Comparison of ENCODE assay signal across 33 cellular contexts in genomic region chr15:82995076-82995475, GRCh38.
"Had no signal": no experiment of that assay in that cellular context is flagged by ENCODE, and none has a peak within 500 bp of the region (broad histone marks: within the 10 kb centered on the region; RNA-seq: fewer than 3 reads in every experiment).

No MANE protein-coding gene starts in this region.

- H3K27me3 ChIP-seq: neural progenitor cell, neutrophil, pancreas, suprapubic skin, tibial artery, upper lobe of right lung had no signal

- FAIRE-seq: keratinocyte, pancreas, urothelium cell line had no signal

- H2AFZ ChIP-seq: neural progenitor cell had no signal

- H3K36me3 ChIP-seq: neural progenitor cell, prostate gland, thoracic aorta had no signal

- H3K4me3 ChIP-seq: left ventricle myocardium inferior, lung, neural progenitor cell, pancreas, prostate gland, skin epidermis, suprapubic skin, thoracic aorta, tibial artery, upper lobe of right lung had no signal

- H3K4me2 ChIP-seq: neural progenitor cell had no signal

- H3K4me1 ChIP-seq: neural progenitor cell had no signal

- ATAC-seq: left colon; natural killer cell; pancreas; right cardiac atrium; sciatic nerve; stimulated activated effector memory CD8-positive, alpha-beta T cell treated with anti-CD3 and anti-CD28 coated beads, Interleukin-12 subunit alpha, Interleukin-12 subunit beta, amount 100 ng/mL, for 72 hours; upper lobe of right lung had no signal

- H3K9me3 ChIP-seq: left ventricle myocardium inferior, neutrophil, pancreas, prostate gland, suprapubic skin, thoracic aorta, tibial artery, upper lobe of right lung had no signal

- H3K36me3 Mint-ChIP-seq: natural killer cell had no signal

- H3K27ac ChIP-seq: left ventricle myocardium inferior, neural progenitor cell, neutrophil, pancreas, prostate gland, skin epidermis, suprapubic skin, thoracic aorta, tibial artery, upper lobe of right lung had no signal

- H3K9me3 Mint-ChIP-seq: mesothelial cell of epicardium; naive B cell; natural killer cell; stimulated activated effector memory CD8-positive, alpha-beta T cell treated with anti-CD3 and anti-CD28 coated beads, Interleukin-12 subunit alpha, Interleukin-12 subunit beta, amount 100 ng/mL, for 72 hours; stimulated activated naive CD8-positive, alpha-beta T cell treated with anti-CD3 and anti-CD28 coated beads, Interleukin-15, Interleukin-2, amounts not matched to agents 100 ng/mL and 50 ng/mL, for 24 hours had no signal

- H3K27me3 Mint-ChIP-seq: naive B cell; stimulated activated naive CD8-positive, alpha-beta T cell treated with anti-CD3 and anti-CD28 coated beads, Interleukin-15, Interleukin-2, amounts not matched to agents 100 ng/mL and 50 ng/mL, for 24 hours had no signal

- H3K27ac Mint-ChIP-seq: mesothelial cell of epicardium; natural killer cell; nephron progenitor cell; stimulated activated effector memory CD8-positive, alpha-beta T cell treated with anti-CD3 and anti-CD28 coated beads, Interleukin-12 subunit alpha, Interleukin-12 subunit beta, amount 100 ng/mL, for 72 hours had no signal

- H3K4me1 Mint-ChIP-seq: nephron progenitor cell had no signal

- DNase-seq: hippocampal formation; left colon; left ventricle myocardium inferior; mesendoderm; naive B cell; natural killer cell; nephron progenitor cell; occipital lobe; pancreas; posterior cingulate gyrus; retina; right cardiac atrium; stimulated activated CD4-positive, alpha-beta T cell treated with anti-CD3 and anti-CD28 coated beads, Interleukin-12 subunit alpha, Interleukin-12 subunit beta, amount 100 ng/mL, for 4 hours; stimulated activated CD4-positive, alpha-beta T cell treated with anti-CD3 and anti-CD28 coated beads, Interleukin-15, amount 100 ng/mL, for 24 hours; stimulated activated CD4-positive, alpha-beta T cell treated with anti-CD3 and anti-CD28 coated beads, Interleukin-2, amount 100 ng/mL, for 24 hours; stimulated activated CD4-positive, alpha-beta T cell treated with anti-CD3 and anti-CD28 coated beads, Interleukin-4, amount 100 ng/mL, for 24 hours; stimulated activated naive CD4-positive, alpha-beta T cell; tibial artery; trophoblast cell; upper lobe of right lung had no signal

- H3K4me3 Mint-ChIP-seq: mesothelial cell of epicardium; naive B cell; natural killer cell; nephron progenitor cell; neural progenitor cell; stimulated activated effector memory CD8-positive, alpha-beta T cell treated with anti-CD3 and anti-CD28 coated beads, Interleukin-12 subunit alpha, Interleukin-12 subunit beta, amount 100 ng/mL, for 72 hours; stimulated activated naive CD8-positive, alpha-beta T cell treated with anti-CD3 and anti-CD28 coated beads, Interleukin-15, Interleukin-2, amounts not matched to agents 100 ng/mL and 50 ng/mL, for 24 hours had no signal
